Comparison of ENCODE assay signal across 10 cellular contexts in the genomic region with DNA sequence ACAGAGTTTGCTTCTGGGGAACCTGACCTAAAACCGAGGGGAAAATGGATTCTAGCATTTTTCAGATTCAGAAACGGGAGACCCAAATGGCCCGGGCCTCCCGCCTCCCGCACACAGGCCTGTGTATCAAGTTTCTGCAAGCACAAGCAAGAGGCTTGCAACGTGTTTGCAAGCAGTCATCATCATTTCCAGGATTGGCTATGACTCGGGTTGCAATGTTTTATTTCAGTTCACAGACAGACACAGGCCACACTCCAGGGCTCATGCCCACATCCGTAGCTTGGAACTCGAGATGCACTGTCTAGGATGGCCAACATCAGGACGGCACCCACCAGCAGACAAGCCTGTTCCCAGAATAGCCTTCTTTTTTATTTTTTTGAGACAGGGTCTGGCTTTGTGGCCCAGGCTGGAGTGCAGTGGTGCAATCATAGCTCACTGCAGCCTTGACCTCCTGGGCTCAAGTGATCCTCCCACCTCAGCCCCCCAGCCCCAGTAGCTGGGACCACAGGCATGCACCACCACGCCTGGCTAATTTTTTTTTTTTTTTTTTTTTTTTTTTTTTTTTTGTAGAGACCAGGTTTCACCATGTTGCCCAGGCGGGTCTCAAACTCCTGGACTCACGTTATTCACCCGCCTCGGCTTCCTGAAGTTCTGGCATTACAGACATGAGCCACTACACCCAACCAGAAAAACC.
DNase-seq lines count a peak whose midpoint lies in the region; ATAC-seq and TF ChIP-seq lines count a peak whose summit lies in the region.
"Had no signal": no experiment of that assay in that cellular context is flagged by ENCODE, and none has a peak within 500 bp of the region (broad histone marks: within the 10 kb centered on the region; RNA-seq: fewer than 3 reads in every experiment).

No MANE protein-coding gene starts in this region.

- H3K4me2 ChIP-seq in neural progenitor cell, result peak overlapping the region; percentile 22

- peak overlapping the region; percentile 95 for H2AFZ ChIP-seq in neural progenitor cell (replicated peaks)

- in situ Hi-C loops in Panc1 (cut with HindIII; ENCODE audit: low pct_unique_long_range_greater_than_20kb, low sequenced_read_pairs), result no loop called here

- DNase-seq in AG08396 (ENCODE audit: low spot score) (peak; percentile 74), Panc1 (ENCODE audit: low read depth, low spot score) (no peak), fibroblast of peridontal ligament (ENCODE audit: extremely low read depth) (peak; percentile 91), neural progenitor cell (ENCODE audit: low spot score) (no peak), NCI-H2029 treated with DMSO at 0.1 percent for 48 hours (lab: John Stamatoyannopoulos, UW) (no peak)
- no peak for DNase-seq in activated CD8-positive, alpha-beta memory T cell treated with anti-CD3 and anti-CD28 coated beads, Interleukin-2, amount 10 ng/mL, durations not matched to agents 7 days and 5 days
- no peak for DNase-seq in activated CD4-positive, alpha-beta memory T cell treated with anti-CD3 and anti-CD28 coated beads, Interleukin-2, amount 10 ng/mL, durations not matched to agents 7 days and 5 days
- DNase-seq: NCI-H2171 had no signal

- no TSS peak for BruUV-seq in Panc1 (replicated peaks; lab: Mats Ljungman, UMichigan)

- H3K9me3 Mint-ChIP-seq in neural progenitor cell, result no peaks in the 10 kb centered on the region
- no peaks in the 10 kb centered on the region for H3K9me3 Mint-ChIP-seq in activated CD8-positive, alpha-beta memory T cell treated with anti-CD3 and anti-CD28 coated beads, Interleukin-2, amount 10 ng/mL, durations not matched to agents 7 days and 5 days (ENCODE audit: low read depth)
- no peaks in the 10 kb centered on the region for H3K9me3 Mint-ChIP-seq in activated CD4-positive, alpha-beta memory T cell treated with anti-CD3 and anti-CD28 coated beads, Interleukin-2, amount 10 ng/mL, durations not matched to agents 7 days and 5 days

- H3K36me3 ChIP-seq in Panc1 (ENCODE audit: control insufficient read depth, insufficient read depth, low read length) (no peaks in the 10 kb centered on the region), neural progenitor cell (no peaks in the 10 kb centered on the region)

- no peaks in the 10 kb centered on the region for H3K36me3 Mint-ChIP-seq in neural progenitor cell
- no peaks in the 10 kb centered on the region for H3K36me3 Mint-ChIP-seq in activated CD8-positive, alpha-beta memory T cell treated with anti-CD3 and anti-CD28 coated beads, Interleukin-2, amount 10 ng/mL, durations not matched to agents 7 days and 5 days
- no peaks in the 10 kb centered on the region for H3K36me3 Mint-ChIP-seq in activated CD4-positive, alpha-beta memory T cell treated with anti-CD3 and anti-CD28 coated beads, Interleukin-2, amount 10 ng/mL, durations not matched to agents 7 days and 5 days (ENCODE audit: low read depth)

- H3K27ac ChIP-seq in Panc1 (ENCODE audit: low read length), result peak overlapping the region; percentile 67
- no peak overlapping the region for H3K27ac ChIP-seq in neural progenitor cell

- H3K9me3 ChIP-seq in Panc1 (ENCODE audit: control insufficient read depth, insufficient read depth, low read depth, low read length) (no peaks in the 10 kb centered on the region), neural progenitor cell (ENCODE audit: low read depth) (no peaks in the 10 kb centered on the region)

- no peak for TF ChIP-seq CTCF in Panc1 (IDR thresholded peaks at IDR 0.05)
- TF ChIP-seq CTCF in neural progenitor cell (IDR thresholded peaks at IDR 0.05), result no peak

- H4K20me1 ChIP-seq in neural progenitor cell (ENCODE audit: low read depth), result no peaks in the 10 kb centered on the region

- H3K27me3 Mint-ChIP-seq in neural progenitor cell (ENCODE audit: insufficient read depth, low read depth), result peaks cover 2% of the 10 kb centered on the region
- no peaks in the 10 kb centered on the region for H3K27me3 Mint-ChIP-seq in activated CD8-positive, alpha-beta memory T cell treated with anti-CD3 and anti-CD28 coated beads, Interleukin-2, amount 10 ng/mL, durations not matched to agents 7 days and 5 days
- H3K27me3 Mint-ChIP-seq in activated CD4-positive, alpha-beta memory T cell treated with anti-CD3 and anti-CD28 coated beads, Interleukin-2, amount 10 ng/mL, durations not matched to agents 7 days and 5 days, result no peaks in the 10 kb centered on the region

- H3K4me3 ChIP-seq in Panc1 (ENCODE audit: low read depth in 2 of 2, low read length in 2 of 2), result peak overlapping the region; percentile 23 to 65
- no peak overlapping the region for H3K4me3 ChIP-seq in neural progenitor cell

- H3K4me3 Mint-ChIP-seq in neural progenitor cell, result no peak overlapping the region
- H3K4me3 Mint-ChIP-seq in activated CD8-positive, alpha-beta memory T cell treated with anti-CD3 and anti-CD28 coated beads, Interleukin-2, amount 10 ng/mL, durations not matched to agents 7 days and 5 days, result no peak overlapping the region
- no peak overlapping the region for H3K4me3 Mint-ChIP-seq in activated CD4-positive, alpha-beta memory T cell treated with anti-CD3 and anti-CD28 coated beads, Interleukin-2, amount 10 ng/mL, durations not matched to agents 7 days and 5 days

- peaks cover 6% of the 10 kb centered on the region for H3F3A ChIP-seq in neural progenitor cell (ENCODE audit: low read depth)

- H3K27me3 ChIP-seq in Panc1 (ENCODE audit: control insufficient read depth, insufficient read depth, low read length) (no peaks in the 10 kb centered on the region), neural progenitor cell (no peaks in the 10 kb centered on the region)

- no peak overlapping the region for H3K9ac ChIP-seq in neural progenitor cell

- POLR2A ChIA-PET in Panc1 (lab: Charles Lee), result no interaction called here
- POLR2A ChIA-PET in activated CD4-positive, alpha-beta memory T cell treated with anti-CD3 and anti-CD28 coated beads, Interleukin-2, amount 10 ng/mL, durations not matched to agents 7 days and 5 days (lab: Charles Lee), result no interaction called here

- H3K4me1 Mint-ChIP-seq in neural progenitor cell, result peaks cover 16% of the 10 kb centered on the region
- H3K4me1 Mint-ChIP-seq in activated CD8-positive, alpha-beta memory T cell treated with anti-CD3 and anti-CD28 coated beads, Interleukin-2, amount 10 ng/mL, durations not matched to agents 7 days and 5 days, result peaks cover 8% of the 10 kb centered on the region
- peaks cover 11% of the 10 kb centered on the region for H3K4me1 Mint-ChIP-seq in activated CD4-positive, alpha-beta memory T cell treated with anti-CD3 and anti-CD28 coated beads, Interleukin-2, amount 10 ng/mL, durations not matched to agents 7 days and 5 days

- H3K27ac Mint-ChIP-seq in neural progenitor cell, result peak overlapping the region; percentile 76
- no peak overlapping the region for H3K27ac Mint-ChIP-seq in activated CD8-positive, alpha-beta memory T cell treated with anti-CD3 and anti-CD28 coated beads, Interleukin-2, amount 10 ng/mL, durations not matched to agents 7 days and 5 days
- no peak overlapping the region for H3K27ac Mint-ChIP-seq in activated CD4-positive, alpha-beta memory T cell treated with anti-CD3 and anti-CD28 coated beads, Interleukin-2, amount 10 ng/mL, durations not matched to agents 7 days and 5 days

- intact Hi-C loops in Panc1 (cut with micrococcal nuclease; ENCODE audit: unreplicated experiment), result no loop called here

- H3K4me1 ChIP-seq in Panc1 (ENCODE audit: control insufficient read depth, insufficient read depth, low read length), result peaks cover 5% of the 10 kb centered on the region; the same call in 1 of the 2 replicates
- H3K4me1 ChIP-seq in neural progenitor cell, result peaks cover 12% of the 10 kb centered on the region

- ATAC-seq in Panc1, result peak; percentile 32
- no peak for ATAC-seq in activated CD8-positive, alpha-beta memory T cell treated with anti-CD3 and anti-CD28 coated beads, Interleukin-2, amount 10 ng/mL, durations not matched to agents 7 days and 5 days
- no peak for ATAC-seq in HG03108 (IDR thresholded peaks at IDR 0.05; ENCODE audit: unreplicated experiment)
- ATAC-seq: HCT116 had no signal

- H3K79me2 ChIP-seq in neural progenitor cell (ENCODE audit: low read depth), result no peaks in the 10 kb centered on the region

- CTCF ChIA-PET in Panc1 (lab: Charles Lee), result interaction anchor here (0.6 kb wide), 1 partner anchor 1750 kb away, joined by 3 read pairs; no protein-coding TSS in a partner anchor
- CTCF ChIA-PET in activated CD8-positive, alpha-beta memory T cell treated with anti-CD3 and anti-CD28 coated beads, Interleukin-2, amount 10 ng/mL, durations not matched to agents 7 days and 5 days (lab: Charles Lee), result no interaction called here
- CTCF ChIA-PET in activated CD4-positive, alpha-beta memory T cell treated with anti-CD3 and anti-CD28 coated beads, Interleukin-2, amount 10 ng/mL, durations not matched to agents 7 days and 5 days (lab: Charles Lee), result interaction anchor here (0.5 to 1.1 kb wide), 2 partner anchors 140 to 1416 kb away, joined by 3 read pairs; no protein-coding TSS in a partner anchor

Comparison
In these comparisons a context has a peak if more than half of its experiments do, and no peak if none do; other contexts are left out.
1. DNase-seq: peak in AG08396 (single experiment) and fibroblast of peridontal ligament (single experiment); none in Panc1 (single experiment), neural progenitor cell (single experiment), activated CD8-positive, alpha-beta memory T cell treated with anti-CD3 and anti-CD28 coated beads, Interleukin-2, amount 10 ng/mL, durations not matched to agents 7 days and 5 days (single experiment), NCI-H2029 treated with DMSO at 0.1 percent for 48 hours (single experiment) and activated CD4-positive, alpha-beta memory T cell treated with anti-CD3 and anti-CD28 coated beads, Interleukin-2, amount 10 ng/mL, durations not matched to agents 7 days and 5 days (single experiment).